In the genomic region with DNA sequence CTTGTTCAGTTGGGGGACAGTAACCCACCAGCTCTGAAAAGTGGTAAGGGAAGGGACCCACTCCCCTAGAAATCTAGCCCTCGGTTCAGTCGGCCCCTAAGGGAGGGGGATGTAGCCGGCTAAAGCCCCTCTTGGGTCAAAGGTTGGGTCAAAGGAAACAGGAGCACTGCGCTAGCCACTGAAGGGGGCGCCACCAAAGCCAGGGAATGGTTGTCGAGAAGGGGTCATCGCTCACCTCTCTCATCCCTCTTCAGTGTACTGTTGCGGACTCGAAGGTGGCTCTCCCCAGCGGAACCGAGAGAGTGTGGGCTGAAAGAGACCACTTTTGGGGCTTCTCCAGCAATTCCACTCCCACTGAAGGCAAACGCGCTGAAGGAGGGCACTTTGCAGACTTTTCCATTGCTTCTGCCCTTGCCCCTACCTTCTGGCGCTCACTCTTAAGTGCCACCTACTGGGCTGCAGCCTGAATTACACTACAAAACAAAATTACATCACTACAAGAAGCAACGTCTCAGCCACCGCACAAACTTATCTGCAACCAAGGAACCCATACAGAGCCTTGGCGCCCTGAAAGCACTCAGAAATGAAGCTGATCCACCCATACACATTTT, we compare ENCODE assay signal across 1 cellular context.
TF ChIP-seq lines count a peak whose summit lies in the region.

No MANE protein-coding gene starts in this region.

TF ChIP-seq in liver, 16 proteins besides CTCF, POLR2A, EP300 and RAD21 (continued from another document):
- TF ChIP-seq GABPA (IDR thresholded peaks at IDR 0.05 in 1 of 2, conservative IDR thresholded peaks at IDR 0.05 in 1 of 2) (no peak), SP1 (IDR thresholded peaks at IDR 0.05) (no peak), FOXA1 (IDR thresholded peaks at IDR 0.05) (no peak), YY1 (IDR thresholded peaks at IDR 0.05) (no peak), TAF1 (conservative IDR thresholded peaks at IDR 0.05) (no peak), EGR1 (IDR thresholded peaks at IDR 0.05; ENCODE audit: low read depth in 2 of 2) (no peak), REST (IDR thresholded peaks at IDR 0.05) (no peak), FOXA2 (IDR thresholded peaks at IDR 0.05) (no peak)
